In genomic region chr17:72995008-72995656, GRCh38 we compare ENCODE assay signal across 21 cellular contexts.
DNase-seq lines count a peak whose midpoint lies in the region; ATAC-seq and TF ChIP-seq lines count a peak whose summit lies in the region.
"Had no signal": no experiment of that assay in that cellular context is flagged by ENCODE, and none has a peak within 500 bp of the region (broad histone marks: within the 10 kb centered on the region; RNA-seq: fewer than 3 reads in every experiment).

No MANE protein-coding gene starts in this region.

- H3K9ac ChIP-seq in Karpas-422 (ENCODE audit: low read length) (no peak overlapping the region), endodermal cell (ENCODE audit: extremely low read depth, low read length, poor library complexity, severe bottlenecking) (no peak overlapping the region)
- H3K9ac ChIP-seq: BLaER1, GM23248 had no signal

- H3K4me2 ChIP-seq in Karpas-422 (ENCODE audit: low read depth, low read length, poor library complexity, severe bottlenecking), result no peak overlapping the region
- H3K4me2 ChIP-seq: BLaER1 had no signal

- TF ChIP-seq CTCF in endodermal cell (conservative IDR thresholded peaks at IDR 0.05) (no peak), neural crest cell (conservative IDR thresholded peaks at IDR 0.05) (no peak)

- H3K27me3 ChIP-seq in Karpas-422 (ENCODE audit: low read length) (no peaks in the 10 kb centered on the region), endodermal cell (ENCODE audit: control insufficient read depth, insufficient read depth, low read length, poor library complexity, severe bottlenecking) (no peaks in the 10 kb centered on the region), H7 (ENCODE audit: control insufficient read depth, insufficient read depth, low read length) (no peaks in the 10 kb centered on the region)
- H3K27me3 ChIP-seq: BLaER1 had no signal

- H3K4me1 Mint-ChIP-seq in activated T-cell treated with anti-CD3 and anti-CD28 coated beads, Interleukin-2, amount 50 U/mL, for 24 hours (ENCODE audit: low read depth), result peaks cover 20% of the 10 kb centered on the region
- peaks cover 16% of the 10 kb centered on the region for H3K4me1 Mint-ChIP-seq in activated T-cell treated with anti-CD3 and anti-CD28 coated beads, Interleukin-2, amount 50 U/mL, for 72 hours (ENCODE audit: low read depth)
- H3K4me1 Mint-ChIP-seq in endodermal cell, result no peaks in the 10 kb centered on the region
- no peaks in the 10 kb centered on the region for H3K4me1 Mint-ChIP-seq in neural crest cell
- H3K4me1 Mint-ChIP-seq in activated naive CD4-positive, alpha-beta T cell treated with anti-CD3 and anti-CD28 coated beads for 36 hours (ENCODE audit: low read depth), result peaks cover 14% of the 10 kb centered on the region
- H3K4me1 Mint-ChIP-seq: B cell had no signal

- no peak for DNase-seq in activated T-cell treated with anti-CD3 and anti-CD28 coated beads, Interleukin-2, amount 50 U/mL, for 24 hours
- no peak for DNase-seq in activated T-cell treated with anti-CD3 and anti-CD28 coated beads, Interleukin-2, amount 50 U/mL, for 72 hours
- DNase-seq in Karpas-422, result no peak
- peak; percentile 39 for DNase-seq in endodermal cell
- no peak for DNase-seq in neural crest cell (ENCODE audit: low read depth, low spot score)
- DNase-seq in activated naive CD4-positive, alpha-beta T cell treated with anti-CD3 and anti-CD28 coated beads for 36 hours, result no peak
- DNase-seq in H7, result no peak
- DNase-seq in cortex of kidney (lab: John Stamatoyannopoulos, UW), result no peak
- DNase-seq: CD4-positive, alpha-beta T cell; CD8-positive, alpha-beta memory T cell; DMS 273 treated with DMSO at 0.1 percent for 48 hours; DMS79; EL; GDM1; GM23248; HCEC 1CT had no signal

- 88 to 91% methylated on average over 1 of the region's 1 CpG for WGBS in endodermal cell (ENCODE audit: insufficient coverage in 1 of 2, insufficient read length in 1 of 2), 2 experiments

- H3K9me3 Mint-ChIP-seq in activated T-cell treated with anti-CD3 and anti-CD28 coated beads, Interleukin-2, amount 50 U/mL, for 24 hours, result peaks cover 5% of the 10 kb centered on the region
- H3K9me3 Mint-ChIP-seq in activated T-cell treated with anti-CD3 and anti-CD28 coated beads, Interleukin-2, amount 50 U/mL, for 72 hours, result peaks cover 0 to 7% of the 10 kb centered on the region in 2 donors
- H3K9me3 Mint-ChIP-seq in endodermal cell (peaks cover 10% of the 10 kb centered on the region), neural crest cell (peaks cover 10% of the 10 kb centered on the region)
- peaks cover 2% of the 10 kb centered on the region for H3K9me3 Mint-ChIP-seq in activated naive CD4-positive, alpha-beta T cell treated with anti-CD3 and anti-CD28 coated beads for 36 hours
- H3K9me3 Mint-ChIP-seq: CD4-positive, alpha-beta T cell had no signal

- peaks cover 7% of the 10 kb centered on the region for H3K36me3 Mint-ChIP-seq in activated T-cell treated with anti-CD3 and anti-CD28 coated beads, Interleukin-2, amount 50 U/mL, for 24 hours (ENCODE audit: low read depth)
- H3K36me3 Mint-ChIP-seq in activated T-cell treated with anti-CD3 and anti-CD28 coated beads, Interleukin-2, amount 50 U/mL, for 72 hours (ENCODE audit: insufficient read depth in 2 of 2), result peaks cover 1 to 3% of the 10 kb centered on the region in 2 donors
- H3K36me3 Mint-ChIP-seq in endodermal cell (ENCODE audit: low read depth), result no peaks in the 10 kb centered on the region
- H3K36me3 Mint-ChIP-seq in neural crest cell (ENCODE audit: low read depth), result peaks cover 4% of the 10 kb centered on the region
- H3K36me3 Mint-ChIP-seq in activated naive CD4-positive, alpha-beta T cell treated with anti-CD3 and anti-CD28 coated beads for 36 hours (ENCODE audit: low read depth), result peaks cover 1% of the 10 kb centered on the region

- 0 out of 2 replicates have a peak overlapping the region, but pooled peaks have one; percentile 11 for H3K27ac ChIP-seq in Karpas-422 (ENCODE audit: low read length)
- no peak overlapping the region for H3K27ac ChIP-seq in endodermal cell (ENCODE audit: low read depth, low read length)
- H3K27ac ChIP-seq: 22Rv1, BLaER1, C4-2B, GM23248 had no signal

- H3K9me3 ChIP-seq in Karpas-422 (ENCODE audit: low read length) (no peaks in the 10 kb centered on the region), endodermal cell (ENCODE audit: control insufficient read depth, low read length) (no peaks in the 10 kb centered on the region)

- H3K4me1 ChIP-seq in Karpas-422 (ENCODE audit: low read length), result peaks cover 21% of the 10 kb centered on the region
- no peaks in the 10 kb centered on the region for H3K4me1 ChIP-seq in endodermal cell (ENCODE audit: control insufficient read depth, insufficient read depth, low read length)

- peak overlapping the region; percentile 1 for H3K27ac Mint-ChIP-seq in activated T-cell treated with anti-CD3 and anti-CD28 coated beads, Interleukin-2, amount 50 U/mL, for 24 hours
- no peak overlapping the region for H3K27ac Mint-ChIP-seq in activated T-cell treated with anti-CD3 and anti-CD28 coated beads, Interleukin-2, amount 50 U/mL, for 72 hours
- no peak overlapping the region for H3K27ac Mint-ChIP-seq in endodermal cell
- peak overlapping the region; percentile 3 for H3K27ac Mint-ChIP-seq in neural crest cell (ENCODE audit: unreplicated experiment)
- no peak overlapping the region for H3K27ac Mint-ChIP-seq in activated naive CD4-positive, alpha-beta T cell treated with anti-CD3 and anti-CD28 coated beads for 36 hours
- H3K27ac Mint-ChIP-seq: B cell; CD4-positive, alpha-beta T cell; CD8-positive, alpha-beta memory T cell had no signal

- H3K27me3 Mint-ChIP-seq in activated T-cell treated with anti-CD3 and anti-CD28 coated beads, Interleukin-2, amount 50 U/mL, for 24 hours, result no peaks in the 10 kb centered on the region
- H3K27me3 Mint-ChIP-seq in activated T-cell treated with anti-CD3 and anti-CD28 coated beads, Interleukin-2, amount 50 U/mL, for 72 hours (ENCODE audit: low read depth), result no peaks in the 10 kb centered on the region
- H3K27me3 Mint-ChIP-seq in endodermal cell (ENCODE audit: insufficient read depth), result no peaks in the 10 kb centered on the region
- H3K27me3 Mint-ChIP-seq in neural crest cell (ENCODE audit: low read depth), result no peaks in the 10 kb centered on the region
- H3K27me3 Mint-ChIP-seq in activated naive CD4-positive, alpha-beta T cell treated with anti-CD3 and anti-CD28 coated beads for 36 hours (ENCODE audit: low read depth), result no peaks in the 10 kb centered on the region
- H3K27me3 Mint-ChIP-seq: B cell; CD4-positive, alpha-beta T cell; CD8-positive, alpha-beta memory T cell had no signal

- H3K79me2 ChIP-seq in Karpas-422 (ENCODE audit: low read length), result peaks cover 73% of the 10 kb centered on the region

- H2AFZ ChIP-seq in Karpas-422 (ENCODE audit: low read length), result no peak overlapping the region
- H2AFZ ChIP-seq: GM23248 had no signal

- no peak for ATAC-seq in activated T-cell treated with anti-CD3 and anti-CD28 coated beads, Interleukin-2, amount 50 U/mL, for 72 hours (replicated peaks in 1 of 2)
- ATAC-seq: GM12878 had no signal

- intact Hi-C loops in activated naive CD4-positive, alpha-beta T cell treated with anti-CD3 and anti-CD28 coated beads for 36 hours (cut with micrococcal nuclease), result no loop called here

- CTCF ChIA-PET in activated naive CD4-positive, alpha-beta T cell treated with anti-CD3 and anti-CD28 coated beads for 36 hours (lab: Charles Lee), result interaction anchor here (3.0 kb wide), 1 partner anchor 9 kb away, joined by 17 read pairs; no protein-coding TSS in a partner anchor

- H3K36me3 ChIP-seq in Karpas-422 (ENCODE audit: insufficient read depth, low read length) (peaks cover 5% of the 10 kb centered on the region; the same call in 1 of the 2 replicates), endodermal cell (ENCODE audit: control insufficient read depth, insufficient read depth, low read length) (no peaks in the 10 kb centered on the region), H7 (replicated peaks; ENCODE audit: control insufficient read depth, insufficient read depth, low read length) (no peaks in the 10 kb centered on the region)

- no peak overlapping the region for H3K4me3 ChIP-seq in Karpas-422 (ENCODE audit: low read length)
- no peak overlapping the region for H3K4me3 ChIP-seq in endodermal cell (ENCODE audit: low read length)
- no peak overlapping the region for H3K4me3 ChIP-seq in H7 (ENCODE audit: insufficient read depth, low read depth, low read length)
- H3K4me3 ChIP-seq: BLaER1, GM12878, GM23248 had no signal

- H3K4me3 Mint-ChIP-seq in activated T-cell treated with anti-CD3 and anti-CD28 coated beads, Interleukin-2, amount 50 U/mL, for 24 hours, result no peak overlapping the region
- H3K4me3 Mint-ChIP-seq in activated T-cell treated with anti-CD3 and anti-CD28 coated beads, Interleukin-2, amount 50 U/mL, for 72 hours, result no peak overlapping the region
- H3K4me3 Mint-ChIP-seq in endodermal cell (no peak overlapping the region), neural crest cell (no peak overlapping the region)
- H3K4me3 Mint-ChIP-seq in activated naive CD4-positive, alpha-beta T cell treated with anti-CD3 and anti-CD28 coated beads for 36 hours, result no peak overlapping the region
- H3K4me3 Mint-ChIP-seq: B cell; CD4-positive, alpha-beta T cell; CD8-positive, alpha-beta memory T cell had no signal

- H4K20me1 ChIP-seq in Karpas-422 (ENCODE audit: insufficient read depth, low read depth, low read length), result no peaks in the 10 kb centered on the region
- H4K20me1 ChIP-seq: BLaER1 had no signal

- H3K9me2 ChIP-seq in Karpas-422 (replicated peaks; ENCODE audit: insufficient read depth, low read length), result no peaks in the 10 kb centered on the region

Comparison
In these comparisons a context has a peak if more than half of its experiments do, and no peak if none do; other contexts are left out.
1. H3K27ac Mint-ChIP-seq: peak in activated T-cell treated with anti-CD3 and anti-CD28 coated beads, Interleukin-2, amount 50 U/mL, for 24 hours (single experiment) and neural crest cell (single experiment); none in activated T-cell treated with anti-CD3 and anti-CD28 coated beads, Interleukin-2, amount 50 U/mL, for 72 hours (single experiment), endodermal cell (single experiment) and activated naive CD4-positive, alpha-beta T cell treated with anti-CD3 and anti-CD28 coated beads for 36 hours (single experiment).